17 cellular contexts compared by ENCODE assay signal in the genomic region with DNA sequence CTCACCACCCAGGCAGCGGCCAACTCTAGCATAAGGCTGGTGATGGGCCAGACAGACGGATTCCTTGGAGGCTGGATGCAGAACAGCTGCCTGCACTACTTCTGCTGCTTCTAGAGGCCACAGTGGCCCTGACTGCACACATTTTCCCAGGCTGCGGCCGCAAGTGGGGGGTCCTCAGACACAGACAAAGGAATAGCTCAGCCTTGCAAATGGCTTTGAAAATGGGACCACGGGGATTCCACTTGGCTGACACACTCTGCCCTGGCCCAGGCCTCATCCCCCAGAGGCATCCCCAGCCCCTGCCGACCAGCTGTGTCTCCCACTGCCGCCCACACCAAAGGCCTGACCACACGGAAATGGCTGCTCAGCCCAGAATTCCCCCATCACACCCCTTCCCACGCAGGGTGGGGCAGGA.
DNase-seq lines count a peak whose midpoint lies in the region; ATAC-seq and TF ChIP-seq lines count a peak whose summit lies in the region.
"Had no signal": no experiment of that assay in that cellular context is flagged by ENCODE, and none has a peak within 500 bp of the region (broad histone marks: within the 10 kb centered on the region; RNA-seq: fewer than 3 reads in every experiment).

No MANE protein-coding gene starts in this region.

- peaks cover 22% of the 10 kb centered on the region for H3K4me1 Mint-ChIP-seq in brain
- H3K4me1 Mint-ChIP-seq in natural killer cell treated with Interleukin-12 subunit alpha and Interleukin-12 subunit beta and Interleukin-15 and Interleukin-18, amount 100 ng/mL, for 72 hours (ENCODE audit: low read depth in 2 of 2): no peaks in the 10 kb centered on the region

- no peak for ATAC-seq in natural killer cell treated with Interleukin-12 subunit alpha and Interleukin-12 subunit beta and Interleukin-15 and Interleukin-18, amount 100 ng/mL, for 72 hours
- no peak for ATAC-seq in HG03095 (IDR thresholded peaks at IDR 0.05; ENCODE audit: unreplicated experiment)
- ATAC-seq: CD8-positive, alpha-beta T cell had no signal

- H3K4me3 ChIP-seq in trophoblast cell (ENCODE audit: low read depth, low read length): no peak overlapping the region
- H3K4me3 ChIP-seq: coronary artery, Peyer's patch had no signal

- H2AK5ac ChIP-seq in trophoblast cell (ENCODE audit: low read length): no peak overlapping the region

- peak overlapping the region; percentile 34 for H2BK12ac ChIP-seq in trophoblast cell (ENCODE audit: low read length)

- no peak overlapping the region for H3K9ac ChIP-seq in trophoblast cell (ENCODE audit: low read length)

- H3K14ac ChIP-seq in trophoblast cell (ENCODE audit: low read length): no peak overlapping the region

- no peak overlapping the region for H3K23ac ChIP-seq in trophoblast cell (ENCODE audit: low read length)

- TF ChIP-seq CTCF in brain (conservative IDR thresholded peaks at IDR 0.05): no peak

- H3K27me3 ChIP-seq in trophoblast cell (ENCODE audit: insufficient read depth, low read length): no peaks in the 10 kb centered on the region
- H3K27me3 ChIP-seq: Peyer's patch had no signal

- no peak overlapping the region for H2AFZ ChIP-seq in trophoblast cell (ENCODE audit: insufficient read depth, low read length, poor library complexity)

- H3K79me2 ChIP-seq in trophoblast cell (ENCODE audit: control insufficient read depth, insufficient read depth, low read length, poor library complexity): no peaks in the 10 kb centered on the region

- H3K4me2 ChIP-seq in trophoblast cell (ENCODE audit: low read length): no peak overlapping the region

- peak; percentile 37 for DNase-seq in EL
- peak; percentile 35 for DNase-seq in iPS-NIHi11 (ENCODE audit: low spot score)
- no peak for DNase-seq in trophoblast cell
- DNase-seq in central memory CD4-positive, alpha-beta T cell: no peak
- no peak for DNase-seq in natural killer cell treated with Interleukin-12 subunit alpha and Interleukin-12 subunit beta and Interleukin-15 and Interleukin-18, amount 100 ng/mL, for 72 hours (ENCODE audit: low spot score)
- no peak for DNase-seq in activated CD4-positive, CD25-positive, alpha-beta regulatory T cell treated with anti-CD3 and anti-CD28 coated beads, Interleukin-2, amount 50 U/mL, for 72 hours
- DNase-seq: activated CD4-positive, alpha-beta T cell treated with anti-CD3 and anti-CD28 coated beads, Interleukin-2, amount 50 U/mL, for 1 hour; activated naive CD4-positive, alpha-beta T cell; activated T-cell treated with anti-CD3 and anti-CD28 coated beads for 4 hours; CD8-positive, alpha-beta T cell; foreskin melanocyte; NCI-H2029; NCI-H748 treated with DMSO at 0.1 percent for 48 hours had no signal

- H3K9me3 ChIP-seq in trophoblast cell (ENCODE audit: insufficient read depth, low read depth, low read length): no peaks in the 10 kb centered on the region
- H3K9me3 ChIP-seq: Peyer's patch had no signal

- no peak overlapping the region for H3K4ac ChIP-seq in trophoblast cell (ENCODE audit: low read depth, low read length)

- no peak overlapping the region for H4K12ac ChIP-seq in trophoblast cell (ENCODE audit: low read depth, low read length)

- no peak overlapping the region for H4K8ac ChIP-seq in trophoblast cell (ENCODE audit: low read depth, low read length)

- H3K4me3 Mint-ChIP-seq in brain: no peak overlapping the region
- H3K4me3 Mint-ChIP-seq in natural killer cell treated with Interleukin-12 subunit alpha and Interleukin-12 subunit beta and Interleukin-15 and Interleukin-18, amount 100 ng/mL, for 72 hours: no peak overlapping the region
- H3K4me3 Mint-ChIP-seq: CD8-positive, alpha-beta T cell had no signal

- no peaks in the 10 kb centered on the region for H3K36me3 Mint-ChIP-seq in brain
- H3K36me3 Mint-ChIP-seq in natural killer cell treated with Interleukin-12 subunit alpha and Interleukin-12 subunit beta and Interleukin-15 and Interleukin-18, amount 100 ng/mL, for 72 hours: no peaks in the 10 kb centered on the region
- H3K36me3 Mint-ChIP-seq: CD8-positive, alpha-beta T cell had no signal

- no peak overlapping the region for H2BK120ac ChIP-seq in trophoblast cell (ENCODE audit: insufficient read depth, low read length, poor library complexity)

- no peaks in the 10 kb centered on the region for H3K79me1 ChIP-seq in trophoblast cell (ENCODE audit: low read length)

- H3K27ac ChIP-seq in trophoblast cell (ENCODE audit: low read depth, low read length): no peak overlapping the region
- H3K27ac ChIP-seq: Peyer's patch had no signal

- no peaks in the 10 kb centered on the region for H3K36me3 ChIP-seq in trophoblast cell (ENCODE audit: control insufficient read depth in 1 of 2, insufficient read depth in 2 of 2, low read length in 2 of 2)
- H3K36me3 ChIP-seq: Peyer's patch had no signal

- H3K9me3 Mint-ChIP-seq in brain: peaks cover 0 to 11% (median 0%) of the 10 kb centered on the region in 5 experiments
- no peaks in the 10 kb centered on the region for H3K9me3 Mint-ChIP-seq in natural killer cell treated with Interleukin-12 subunit alpha and Interleukin-12 subunit beta and Interleukin-15 and Interleukin-18, amount 100 ng/mL, for 72 hours
- H3K9me3 Mint-ChIP-seq: CD8-positive, alpha-beta T cell had no signal

- H3K27me3 Mint-ChIP-seq in brain: peaks cover 20% of the 10 kb centered on the region
- H3K27me3 Mint-ChIP-seq in natural killer cell treated with Interleukin-12 subunit alpha and Interleukin-12 subunit beta and Interleukin-15 and Interleukin-18, amount 100 ng/mL, for 72 hours: peaks cover 0 to 6% of the 10 kb centered on the region in 2 donors

- H2BK5ac ChIP-seq in trophoblast cell (ENCODE audit: low read depth, low read length, poor library complexity): no peak overlapping the region

- H3K4me1 ChIP-seq in trophoblast cell (ENCODE audit: control insufficient read depth in 1 of 2, insufficient read depth in 2 of 2, low read length in 2 of 2): peaks cover 0 to 5% of the 10 kb centered on the region in 2 experiments
- H3K4me1 ChIP-seq: Peyer's patch had no signal

- no peak overlapping the region for H3K18ac ChIP-seq in trophoblast cell (ENCODE audit: low read length)

- peak overlapping the region in 3 of 5 experiments; percentile 58 to 87 (median 76) for H3K27ac Mint-ChIP-seq in brain
- no peak overlapping the region for H3K27ac Mint-ChIP-seq in natural killer cell treated with Interleukin-12 subunit alpha and Interleukin-12 subunit beta and Interleukin-15 and Interleukin-18, amount 100 ng/mL, for 72 hours
- H3K27ac Mint-ChIP-seq: CD8-positive, alpha-beta T cell had no signal

- WGBS in trophoblast cell (ENCODE audit: extremely low coverage, insufficient coverage, insufficient read length): no CpG with 5 or more reads among the region's 9 CpGs

- H4K91ac ChIP-seq in trophoblast cell (ENCODE audit: low read depth, low read length): no peak overlapping the region

Comparison
In these comparisons a context has a peak if more than half of its experiments do, and no peak if none do; other contexts are left out.
1. DNase-seq: peak in EL (single experiment) and iPS-NIHi11 (single experiment); none in trophoblast cell (0 of 2), central memory CD4-positive, alpha-beta T cell (single experiment), natural killer cell treated with Interleukin-12 subunit alpha and Interleukin-12 subunit beta and Interleukin-15 and Interleukin-18, amount 100 ng/mL, for 72 hours (single experiment) and activated CD4-positive, CD25-positive, alpha-beta regulatory T cell treated with anti-CD3 and anti-CD28 coated beads, Interleukin-2, amount 50 U/mL, for 72 hours (single experiment).
2. H3K27ac Mint-ChIP-seq: peak in brain (3 of 5); none in natural killer cell treated with Interleukin-12 subunit alpha and Interleukin-12 subunit beta and Interleukin-15 and Interleukin-18, amount 100 ng/mL, for 72 hours (0 of 2).